8 cellular contexts compared by ENCODE assay signal in genomic region chr4:78938474-78938867, GRCh38. TPM values are rescaled to one million over a fixed set of nuclear protein-coding genes. Genes with fewer than 3 reads are reported as not detected.
DNase-seq lines count a peak whose midpoint lies in the region; ATAC-seq and TF ChIP-seq lines count a peak whose summit lies in the region.

No MANE protein-coding gene starts in this region.

- H3K9me3 ChIP-seq in transverse colon: no peaks in the 10 kb centered on the region

- H3K4me1 ChIP-seq in transverse colon: peaks cover 6 to 17% (median 9%) of the 10 kb centered on the region in 4 donors

- POLR2A ChIA-PET in activated naive CD8-positive, alpha-beta T cell treated with anti-CD3 and anti-CD28 coated beads, Interleukin-2, amount 10 ng/mL, durations not matched to agents 7 days and 5 days (lab: Charles Lee): interaction anchor here (0.9 to 1.4 kb wide), 2 partner anchors 325 to 1118 kb away, joined by 3 to 9 read pairs; no protein-coding TSS in a partner anchor

- no peak for TF ChIP-seq POLR2A in transverse colon (IDR thresholded peaks at IDR 0.05)

- H3K4me3 Mint-ChIP-seq in stimulated activated naive CD8-positive, alpha-beta T cell treated with anti-CD3 and anti-CD28 coated beads, Interleukin-15, Interleukin-2, amounts not matched to agents 100 ng/mL and 50 ng/mL, for 24 hours: peak overlapping the region; percentile 92
- H3K4me3 Mint-ChIP-seq in activated naive CD8-positive, alpha-beta T cell treated with anti-CD3 and anti-CD28 coated beads, Interleukin-2, amount 10 ng/mL, durations not matched to agents 7 days and 5 days: peak overlapping the region; percentile 99

- no peaks in the 10 kb centered on the region for H3K9me3 Mint-ChIP-seq in stimulated activated naive CD8-positive, alpha-beta T cell treated with anti-CD3 and anti-CD28 coated beads, Interleukin-15, Interleukin-2, amounts not matched to agents 100 ng/mL and 50 ng/mL, for 24 hours
- H3K9me3 Mint-ChIP-seq in activated naive CD8-positive, alpha-beta T cell treated with anti-CD3 and anti-CD28 coated beads, Interleukin-2, amount 10 ng/mL, durations not matched to agents 7 days and 5 days: no peaks in the 10 kb centered on the region

- no peaks in the 10 kb centered on the region for H3K36me3 ChIP-seq in transverse colon

- DNase-seq in stimulated activated naive CD8-positive, alpha-beta T cell treated with anti-CD3 and anti-CD28 coated beads, Interleukin-15, Interleukin-2, amounts not matched to agents 100 U/mL and 50 U/mL, for 24 hours: no peak
- DNase-seq in activated naive CD8-positive, alpha-beta T cell treated with anti-CD3 and anti-CD28 coated beads, Interleukin-2, amount 10 ng/mL, durations not matched to agents 7 days and 5 days: no peak
- DNase-seq in transverse colon: no peak

- H3K4me3 ChIP-seq in transverse colon: peak overlapping the region; percentile 61 to 92 (median 85)

- TF ChIP-seq CTCF in transverse colon (IDR thresholded peaks at IDR 0.05): no peak

- WGBS in transverse colon (ENCODE audit: low coverage in 1 of 2), 2 donors: 3 to 5% methylated on average over 7 of the region's 7 CpGs

- ATAC-seq in stimulated activated naive CD8-positive, alpha-beta T cell treated with anti-CD3 and anti-CD28 coated beads, Interleukin-15, Interleukin-2, amounts not matched to agents 100 U/mL and 50 U/mL, for 24 hours: no peak
- no peak for ATAC-seq in activated naive CD8-positive, alpha-beta T cell treated with anti-CD3 and anti-CD28 coated beads, Interleukin-2, amount 10 ng/mL, durations not matched to agents 7 days and 5 days (ENCODE audit: low read depth)
- no peak for ATAC-seq in GM19463 (IDR thresholded peaks at IDR 0.05; ENCODE audit: unreplicated experiment)
- no peak for ATAC-seq in HG03025 (IDR thresholded peaks at IDR 0.05; ENCODE audit: low FRiP score, unreplicated experiment)
- ATAC-seq in HG03108 (IDR thresholded peaks at IDR 0.05; ENCODE audit: unreplicated experiment): no peak

- in situ Hi-C loops in transverse colon (cut with MboI; ENCODE audit: low pct_ligation_motif_present in 1 of 4, low pct_unique_long_range_greater_than_20kb in 1 of 4, low sequenced_read_pairs in 3 of 4): no loop called here

- peak overlapping the region; percentile 54 for H3K27ac Mint-ChIP-seq in stimulated activated naive CD8-positive, alpha-beta T cell treated with anti-CD3 and anti-CD28 coated beads, Interleukin-15, Interleukin-2, amounts not matched to agents 100 ng/mL and 50 ng/mL, for 24 hours
- H3K27ac Mint-ChIP-seq in activated naive CD8-positive, alpha-beta T cell treated with anti-CD3 and anti-CD28 coated beads, Interleukin-2, amount 10 ng/mL, durations not matched to agents 7 days and 5 days: peak overlapping the region; percentile 92

- intact Hi-C loops in transverse colon (cut with DNase I; ENCODE audit: low total_unique reads): no loop called here

- H3K4me1 Mint-ChIP-seq in stimulated activated naive CD8-positive, alpha-beta T cell treated with anti-CD3 and anti-CD28 coated beads, Interleukin-15, Interleukin-2, amounts not matched to agents 100 ng/mL and 50 ng/mL, for 24 hours (ENCODE audit: low read depth): peaks cover 38% of the 10 kb centered on the region
- peaks cover 25% of the 10 kb centered on the region for H3K4me1 Mint-ChIP-seq in activated naive CD8-positive, alpha-beta T cell treated with anti-CD3 and anti-CD28 coated beads, Interleukin-2, amount 10 ng/mL, durations not matched to agents 7 days and 5 days

- H3K36me3 Mint-ChIP-seq in stimulated activated naive CD8-positive, alpha-beta T cell treated with anti-CD3 and anti-CD28 coated beads, Interleukin-15, Interleukin-2, amounts not matched to agents 100 ng/mL and 50 ng/mL, for 24 hours (ENCODE audit: low read depth): peaks cover 17% of the 10 kb centered on the region
- H3K36me3 Mint-ChIP-seq in activated naive CD8-positive, alpha-beta T cell treated with anti-CD3 and anti-CD28 coated beads, Interleukin-2, amount 10 ng/mL, durations not matched to agents 7 days and 5 days: peaks cover 8% of the 10 kb centered on the region

- H3K27ac ChIP-seq in layer of hippocampus (ENCODE audit: low read depth, low read length) (peak overlapping the region; percentile 24), transverse colon (peak overlapping the region; percentile 79 to 87 (median 84))

- H3K27me3 ChIP-seq in layer of hippocampus (ENCODE audit: control insufficient read depth, insufficient read depth, low read length): no peaks in the 10 kb centered on the region
- H3K27me3 ChIP-seq in transverse colon: no peaks in the 10 kb centered on the region

- TF ChIP-seq EP300 in transverse colon (IDR thresholded peaks at IDR 0.05; ENCODE audit: low read depth): no peak

- peaks cover 10% of the 10 kb centered on the region for H3K27me3 Mint-ChIP-seq in stimulated activated naive CD8-positive, alpha-beta T cell treated with anti-CD3 and anti-CD28 coated beads, Interleukin-15, Interleukin-2, amounts not matched to agents 100 ng/mL and 50 ng/mL, for 24 hours
- H3K27me3 Mint-ChIP-seq in activated naive CD8-positive, alpha-beta T cell treated with anti-CD3 and anti-CD28 coated beads, Interleukin-2, amount 10 ng/mL, durations not matched to agents 7 days and 5 days: peaks cover 10% of the 10 kb centered on the region

RNA-seq across cellular contexts. Expression of gene PAQR3, which starts 0.8 kb away (rescaled TPM):
- total RNA-seq in activated naive CD8-positive, alpha-beta T cell treated with anti-CD3 and anti-CD28 coated beads, Interleukin-2, amount 10 ng/mL, durations not matched to agents 7 days and 5 days: 10 to 100 TPM; 14.1 to 15.2 TPM
- total RNA-seq in transverse colon: 10 to 100 TPM in 3 of 4 donors, 1 to 10 TPM in 1; 4.0 to 13.1 (median 12.7) TPM
